Comparison of ENCODE assay signal across 18 cellular contexts in the genomic region with DNA sequence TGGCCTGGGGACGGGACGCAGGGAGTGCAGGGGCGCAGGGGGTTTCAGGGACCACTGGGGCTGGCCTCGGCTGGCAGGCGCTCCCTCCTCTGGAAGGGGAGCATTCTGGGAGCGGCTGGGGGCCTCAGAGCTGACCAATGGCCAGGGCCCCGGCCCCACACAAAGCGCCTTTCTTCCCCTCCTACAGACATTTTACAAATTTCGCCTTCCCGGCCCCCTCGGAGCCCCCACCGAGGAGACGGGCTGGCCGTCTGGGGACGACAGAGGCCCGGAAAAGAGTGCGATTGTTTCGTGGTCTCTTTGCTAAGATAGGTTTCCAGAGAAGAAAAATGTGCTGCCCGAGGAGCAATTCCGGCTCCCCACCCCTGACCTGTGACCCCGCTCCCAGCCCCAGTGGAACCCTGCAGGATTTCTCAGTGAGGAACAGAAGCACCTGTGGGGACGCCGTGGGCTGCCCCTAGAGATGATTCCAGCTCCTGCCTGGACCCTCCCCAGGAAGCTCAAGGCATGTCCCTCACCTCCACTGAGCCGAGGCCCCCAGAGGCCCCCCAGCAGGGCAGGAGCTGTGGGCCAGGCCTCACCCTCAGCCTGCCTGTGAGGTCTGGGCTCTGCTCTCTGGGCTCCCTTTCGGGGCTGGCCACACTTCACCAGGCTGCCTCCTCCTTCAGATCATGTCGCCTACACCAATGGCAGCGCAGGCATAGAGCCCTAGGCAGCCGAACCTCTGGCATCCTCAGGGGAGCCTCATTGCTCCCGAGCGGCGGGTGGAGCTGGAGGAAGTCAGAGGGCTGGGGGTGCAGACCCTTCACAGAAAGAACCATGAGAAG. TPM values are rescaled to one million over a fixed set of nuclear protein-coding genes. Genes with fewer than 3 reads are reported as not detected.
A peak's percentile ranks its signal among the peaks of the same experiment; 100 is the strongest.
DNase-seq lines count a peak whose midpoint lies in the region; ATAC-seq and TF ChIP-seq lines count a peak whose summit lies in the region.
"Had no signal": no experiment of that assay in that cellular context is flagged by ENCODE, and none has a peak within 500 bp of the region (broad histone marks: within the 10 kb centered on the region; RNA-seq: fewer than 3 reads in every experiment).

No MANE protein-coding gene starts in this region.

- H3K4me1 Mint-ChIP-seq in endodermal cell (no peaks in the 10 kb centered on the region), neural crest cell (peaks cover 15% of the 10 kb centered on the region), type B pancreatic cell (ENCODE audit: unreplicated experiment) (peaks cover 9% of the 10 kb centered on the region)
- H3K4me1 Mint-ChIP-seq: CD4-positive, alpha-beta memory T cell had no signal

- ATAC-seq in HG03354 (IDR thresholded peaks at IDR 0.05; ENCODE audit: poor library complexity, severe bottlenecking, unreplicated experiment), result no peak

- TF ChIP-seq CTCF in NB4 (IDR thresholded peaks at IDR 0.05; ENCODE audit: low read depth, low read length) (no peak), endodermal cell (conservative IDR thresholded peaks at IDR 0.05) (no peak), neural crest cell (conservative IDR thresholded peaks at IDR 0.05) (no peak), type B pancreatic cell (conservative IDR thresholded peaks at IDR 0.05) (no peak)

- no peaks in the 10 kb centered on the region for H3K36me3 Mint-ChIP-seq in endodermal cell (ENCODE audit: low read depth)
- H3K36me3 Mint-ChIP-seq in neural crest cell (ENCODE audit: low read depth), result no peaks in the 10 kb centered on the region
- H3K36me3 Mint-ChIP-seq in type B pancreatic cell, result no peaks in the 10 kb centered on the region
- H3K36me3 Mint-ChIP-seq: CD4-positive, alpha-beta memory T cell had no signal

- H3K4me3 ChIP-seq in BLaER1 (no peak overlapping the region), NB4 (ENCODE audit: low read depth, low read length) (no peak overlapping the region), endodermal cell (ENCODE audit: low read length) (no peak overlapping the region)

- no peak overlapping the region for H3K4me3 Mint-ChIP-seq in endodermal cell
- H3K4me3 Mint-ChIP-seq in neural crest cell, result peak overlapping the region; percentile 27
- no peak overlapping the region for H3K4me3 Mint-ChIP-seq in type B pancreatic cell
- H3K4me3 Mint-ChIP-seq: CD4-positive, alpha-beta memory T cell had no signal

- DNase-seq in NB4 (ENCODE audit: low read depth) (peak; percentile 77), endodermal cell (no peak), neural crest cell (ENCODE audit: low read depth, low spot score) (no peak), D341Med (ENCODE audit: low spot score) (no peak), KG1 (lab: John Stamatoyannopoulos, UW) (no peak), type B pancreatic cell (ENCODE audit: extremely low spot score, unreplicated experiment) (no peak)
- DNase-seq: CD4-positive, alpha-beta memory T cell; DMS53; EL; NCI-H1417; NCI-H187 treated with DMSO at 0.1 percent for 48 hours; NCI-H226; NCI-H524 treated with DMSO at 0.1 percent for 48 hours; SHP77 treated with DMSO at 0.1 percent for 48 hours had no signal

- H3K27ac Mint-ChIP-seq in endodermal cell (no peak overlapping the region), neural crest cell (ENCODE audit: unreplicated experiment) (no peak overlapping the region), type B pancreatic cell (no peak overlapping the region)
- H3K27ac Mint-ChIP-seq: CD4-positive, alpha-beta memory T cell had no signal

- H3K27ac ChIP-seq in BLaER1 (no peak overlapping the region), endodermal cell (ENCODE audit: low read depth, low read length) (peak overlapping the region; percentile 44)

- WGBS in endodermal cell (ENCODE audit: insufficient coverage in 1 of 2, insufficient read length in 1 of 2), 2 experiments, result 78 to 88% methylated on average over 22 to 31 of the region's 31 CpGs

- TF ChIP-seq POLR2A in NB4 (IDR thresholded peaks at IDR 0.05; ENCODE audit: extremely low read depth, insufficient read length), result no peak

- H3K9ac ChIP-seq in BLaER1 (peak overlapping the region; percentile 38; the same call in 1 of the 2 replicates), endodermal cell (ENCODE audit: extremely low read depth, low read length, poor library complexity, severe bottlenecking) (no peak overlapping the region)

- H3K9me3 Mint-ChIP-seq in endodermal cell, result no peaks in the 10 kb centered on the region
- H3K9me3 Mint-ChIP-seq in neural crest cell, result no peaks in the 10 kb centered on the region
- H3K9me3 Mint-ChIP-seq in type B pancreatic cell, result no peaks in the 10 kb centered on the region
- H3K9me3 Mint-ChIP-seq: CD4-positive, alpha-beta memory T cell had no signal

- H3K27me3 ChIP-seq in BLaER1 (0 out of 2 replicates have a peak, but pooled peaks cover 9% of the 10 kb centered on the region), endodermal cell (ENCODE audit: control insufficient read depth, insufficient read depth, low read length, poor library complexity, severe bottlenecking) (no peaks in the 10 kb centered on the region)
- H3K27me3 ChIP-seq: BE2C had no signal

- no peaks in the 10 kb centered on the region for H3K9me3 ChIP-seq in BLaER1
- no peaks in the 10 kb centered on the region for H3K9me3 ChIP-seq in endodermal cell (ENCODE audit: control insufficient read depth, low read length)
- H3K9me3 ChIP-seq: BE2C had no signal

- peaks cover under 1% of the 10 kb centered on the region for H3K27me3 Mint-ChIP-seq in endodermal cell (ENCODE audit: insufficient read depth)
- peaks cover under 1% of the 10 kb centered on the region for H3K27me3 Mint-ChIP-seq in neural crest cell (ENCODE audit: low read depth)
- peaks cover under 1% of the 10 kb centered on the region for H3K27me3 Mint-ChIP-seq in type B pancreatic cell

- peak overlapping the region; percentile 90 for H3K4me2 ChIP-seq in BLaER1

- H3K36me3 ChIP-seq in BLaER1 (no peaks in the 10 kb centered on the region), endodermal cell (ENCODE audit: control insufficient read depth, insufficient read depth, low read length) (no peaks in the 10 kb centered on the region)
- H3K36me3 ChIP-seq: BE2C had no signal

- H4K20me1 ChIP-seq in BLaER1, result 0 out of 2 replicates have a peak, but pooled peaks cover 5% of the 10 kb centered on the region

- peaks cover 99% of the 10 kb centered on the region for H3K4me1 ChIP-seq in BLaER1
- H3K4me1 ChIP-seq in endodermal cell (ENCODE audit: control insufficient read depth, insufficient read depth, low read length), result no peaks in the 10 kb centered on the region

RNA-seq across cellular contexts. Expression of a gene that starts 15.0 kb away (rescaled TPM):
- total RNA-seq in endodermal cell (10 to 100 TPM; 32.6 to 38.8 TPM), neural crest cell (28.9 and 31.7 TPM in 2 replicates), type B pancreatic cell (ENCODE audit: low replicate concordance) (28.5 and 30.6 TPM in 2 replicates)
- 34.4 TPM for polyA plus RNA-seq in endodermal cell (2013, experiment 1 of 2)
- 29.5 TPM for polyA plus RNA-seq in endodermal cell (2013, experiment 2 of 2)

RNA-seq across cellular contexts. Expression of a gene that starts 40.5 kb away (rescaled TPM):
- 10 to 100 TPM; 25.9 to 26.9 TPM for total RNA-seq in endodermal cell
- 39.9 TPM for polyA plus RNA-seq in endodermal cell (2013, experiment 1 of 2)
- polyA plus RNA-seq in endodermal cell (2013, experiment 2 of 2), result 30.2 TPM
- total RNA-seq in neural crest cell, result 23.4 and 26.1 TPM in 2 replicates
- 27.0 and 29.4 TPM in 2 replicates for total RNA-seq in type B pancreatic cell (ENCODE audit: low replicate concordance)

RNA-seq across cellular contexts. Expression of a gene that starts 47.9 kb away (rescaled TPM):
- total RNA-seq in endodermal cell (10 to 100 TPM; 35.0 to 43.9 TPM), neural crest cell (47.2 and 52.4 TPM in 2 replicates), type B pancreatic cell (ENCODE audit: low replicate concordance) (32.9 and 43.0 TPM in 2 replicates)
- 16.8 TPM for polyA plus RNA-seq in endodermal cell (2013, experiment 1 of 2)
- polyA plus RNA-seq in endodermal cell (2013, experiment 2 of 2), result 13.5 TPM

RNA-seq across cellular contexts. Expression of a gene that starts 48.7 kb away (rescaled TPM):
- total RNA-seq in endodermal cell (under 1 TPM; 0.31 to 0.51 TPM), neural crest cell (not detected in 2 replicates), type B pancreatic cell (ENCODE audit: low replicate concordance) (not detected in 2 replicates)
- polyA plus RNA-seq in endodermal cell (2013, experiment 1 of 2), result not detected
- not detected for polyA plus RNA-seq in endodermal cell (2013, experiment 2 of 2)
- total RNA-seq: CD4-positive, alpha-beta memory T cell; RPMI7951 had no signal
- polyA plus RNA-seq: CD4-positive, alpha-beta memory T cell had no signal
